ENCODE assay signal across 2 cellular contexts in genomic region chr7:116801092-116801710, GRCh38.
A peak's percentile ranks its signal among the peaks of the same experiment; 100 is the strongest.
TF ChIP-seq lines count a peak whose summit lies in the region.

No MANE protein-coding gene starts in this region.

TF ChIP-seq in A549, 52 proteins besides CTCF, POLR2A, EP300 and RAD21 (continued from another document):
- TF ChIP-seq ELK1 (IDR thresholded peaks at IDR 0.05; ENCODE audit: low read depth, low read length), result no peak
- TF ChIP-seq SMC3 (IDR thresholded peaks at IDR 0.05), result peak; percentile 13; the same call in 1 of the 3 replicates
- no peak for TF ChIP-seq BCL3 (IDR thresholded peaks at IDR 0.05)
- TF ChIP-seq MAX (IDR thresholded peaks at IDR 0.05), result peak; percentile 39; the same call in 1 of the 2 replicates
- TF ChIP-seq CBX8 (IDR thresholded peaks at IDR 0.05), result no peak
- peak; percentile 71 for TF ChIP-seq JUNB (IDR thresholded peaks at IDR 0.05)
- peak; percentile 39 to 59; a peak in 1 of 5 replicates for TF ChIP-seq JUN (IDR thresholded peaks at IDR 0.05)
- peak; percentile 52 for TF ChIP-seq MAFK (IDR thresholded peaks at IDR 0.05; ENCODE audit: partially characterized antibody)

TF ChIP-seq in HCT116, 20 proteins besides CTCF, POLR2A, EP300 and RAD21 (continued from another document):
- TF ChIP-seq MAX (IDR thresholded peaks at IDR 0.05) (peak; percentile 44), FOSL1 (IDR thresholded peaks at IDR 0.05; ENCODE audit: low read depth) (peak; percentile 88), CBX3 (IDR thresholded peaks at IDR 0.05; ENCODE audit: low read depth) (peak; percentile 85; the same call in 1 of the 2 replicates), EGR1 (IDR thresholded peaks at IDR 0.05; ENCODE audit: low read depth) (peak; percentile 26; the same call in 1 of the 2 replicates), SP1 (IDR thresholded peaks at IDR 0.05; ENCODE audit: low read depth) (peak; percentile 83), ATF3 (IDR thresholded peaks at IDR 0.05) (no peak; the same call in 1 of the 2 replicates), SRF (IDR thresholded peaks at IDR 0.05; ENCODE audit: low read depth) (0 out of 2 replicates have a peak, but pooled peaks have one; percentile 23), ZNF274 (IDR thresholded peaks at IDR 0.05; ENCODE audit: low read depth, low read length) (no peak), POLR2AphosphoS5 (IDR thresholded peaks at IDR 0.05; ENCODE audit: low read depth, low read length) (peak; percentile 45; the same call in 1 of the 2 replicates), ZFX (IDR thresholded peaks at IDR 0.05) (no peak), CEBPB (IDR thresholded peaks at IDR 0.05; ENCODE audit: low read depth) (peak; percentile 76), JUND (IDR thresholded peaks at IDR 0.05) (peak; percentile 89), SIN3A (IDR thresholded peaks at IDR 0.05; ENCODE audit: low read depth) (0 out of 2 replicates have a peak, but pooled peaks have one; percentile 67), ELF1 (IDR thresholded peaks at IDR 0.05; ENCODE audit: borderline replicate concordance, low read depth) (no peak; the same call in 1 of the 2 replicates), REST (IDR thresholded peaks at IDR 0.05; ENCODE audit: low read depth) (no peak)
